ENCODE assay signal across 14 cellular contexts in genomic region chr6:89859744-89860143, GRCh38. TPM values are rescaled to one million over a fixed set of nuclear protein-coding genes. Genes with fewer than 3 reads are reported as not detected.
A peak's percentile ranks its signal among the peaks of the same experiment; 100 is the strongest.
DNase-seq lines count a peak whose midpoint lies in the region; ATAC-seq and TF ChIP-seq lines count a peak whose summit lies in the region.
"Had no signal": no experiment of that assay in that cellular context is flagged by ENCODE, and none has a peak within 500 bp of the region (broad histone marks: within the 10 kb centered on the region; RNA-seq: fewer than 3 reads in every experiment).

No MANE protein-coding gene starts in this region.

- no peaks in the 10 kb centered on the region for H3K4me1 ChIP-seq in breast epithelium
- H3K4me1 ChIP-seq: body of pancreas had no signal

- no peak overlapping the region for H3K4me3 ChIP-seq in breast epithelium
- H3K4me3 ChIP-seq: body of pancreas had no signal

- H3K9me3 ChIP-seq in breast epithelium: no peaks in the 10 kb centered on the region
- H3K9me3 ChIP-seq: body of pancreas had no signal

- H3K36me3 Mint-ChIP-seq in MCF 10A (ENCODE audit: insufficient read depth, unreplicated experiment): peaks cover 92% of the 10 kb centered on the region
- H3K36me3 Mint-ChIP-seq in stimulated activated effector memory CD8-positive, alpha-beta T cell treated with anti-CD3 and anti-CD28 coated beads, Interleukin-12 subunit alpha, Interleukin-12 subunit beta, amount 100 ng/mL, for 72 hours: peaks cover 100% of the 10 kb centered on the region
- peaks cover 38 to 53% of the 10 kb centered on the region in 2 donors for H3K36me3 Mint-ChIP-seq in stimulated activated naive B cell treated with anti-CD40 and anti-IgM and Interleukin-4, amounts not matched to agents 10 μg/mL and 1 μg/mL and 100 μg/mL, for 72 hours

- no peaks in the 10 kb centered on the region for H3K4me1 Mint-ChIP-seq in MCF 10A (ENCODE audit: insufficient read depth, unreplicated experiment)
- H3K4me1 Mint-ChIP-seq in stimulated activated effector memory CD8-positive, alpha-beta T cell treated with anti-CD3 and anti-CD28 coated beads, Interleukin-12 subunit alpha, Interleukin-12 subunit beta, amount 100 ng/mL, for 72 hours: peaks cover 13% of the 10 kb centered on the region
- peaks cover 14 to 28% of the 10 kb centered on the region in 2 donors for H3K4me1 Mint-ChIP-seq in stimulated activated naive B cell treated with anti-CD40 and anti-IgM and Interleukin-4, amounts not matched to agents 10 μg/mL and 1 μg/mL and 100 μg/mL, for 72 hours

- H3K27ac ChIP-seq in breast epithelium: no peak overlapping the region
- H3K27ac ChIP-seq: body of pancreas had no signal

- TF ChIP-seq CTCF in MCF 10A (IDR thresholded peaks at IDR 0.05; ENCODE audit: unreplicated experiment): no peak
- no peak for TF ChIP-seq CTCF in breast epithelium (IDR thresholded peaks at IDR 0.05)

- H3K4me3 Mint-ChIP-seq in MCF 10A (ENCODE audit: unreplicated experiment): no peak overlapping the region
- H3K4me3 Mint-ChIP-seq in stimulated activated effector memory CD8-positive, alpha-beta T cell treated with anti-CD3 and anti-CD28 coated beads, Interleukin-12 subunit alpha, Interleukin-12 subunit beta, amount 100 ng/mL, for 72 hours: no peak overlapping the region
- H3K4me3 Mint-ChIP-seq in stimulated activated naive B cell treated with anti-CD40 and anti-IgM and Interleukin-4, amounts not matched to agents 10 μg/mL and 1 μg/mL and 100 μg/mL, for 72 hours: no peak overlapping the region

- POLR2A ChIA-PET in MCF 10A (lab: Yijun Ruan, JAX): no interaction called here

- CTCF ChIA-PET in MCF 10A (lab: Yijun Ruan, JAX): interaction anchor here (1.2 kb wide), 1 partner anchor 81 kb away, joined by 4 read pairs; no protein-coding TSS in a partner anchor

- H3K27me3 ChIP-seq in breast epithelium: no peaks in the 10 kb centered on the region
- H3K27me3 ChIP-seq: body of pancreas had no signal

- TF ChIP-seq POLR2A in breast epithelium (IDR thresholded peaks at IDR 0.05): no peak

- ATAC-seq in GM21576 (IDR thresholded peaks at IDR 0.05; ENCODE audit: unreplicated experiment): peak; percentile 61
- ATAC-seq in HG03342 (IDR thresholded peaks at IDR 0.05; ENCODE audit: unreplicated experiment): peak; percentile 58
- peak; percentile 91 for ATAC-seq in stimulated activated effector memory CD8-positive, alpha-beta T cell treated with anti-CD3 and anti-CD28 coated beads, Interleukin-12 subunit alpha, Interleukin-12 subunit beta, amount 100 ng/mL, for 72 hours
- no peak for ATAC-seq in stimulated activated naive B cell treated with anti-CD40 and anti-IgM and Interleukin-4, amounts not matched to agents 10 μg/mL and 1 μg/mL and 100 μg/mL, for 72 hours (replicated peaks)
- ATAC-seq: body of pancreas had no signal

- intact Hi-C loops in MCF 10A (cut with micrococcal nuclease): no loop called here
- intact Hi-C loops in breast epithelium (cut with DNase I; ENCODE audit: low total_unique reads): loop anchor here (10.0 kb wide), 1 partner anchor 1685 kb away; no protein-coding TSS in a partner anchor

- no TSS peak for BruUV-seq in MCF 10A (replicated peaks; lab: Mats Ljungman, UMichigan)

- peak overlapping the region; percentile 52 for H3K27ac Mint-ChIP-seq in MCF 10A (ENCODE audit: low read depth, unreplicated experiment)
- peak overlapping the region; percentile 64 for H3K27ac Mint-ChIP-seq in stimulated activated effector memory CD8-positive, alpha-beta T cell treated with anti-CD3 and anti-CD28 coated beads, Interleukin-12 subunit alpha, Interleukin-12 subunit beta, amount 100 ng/mL, for 72 hours
- H3K27ac Mint-ChIP-seq in stimulated activated naive B cell treated with anti-CD40 and anti-IgM and Interleukin-4, amounts not matched to agents 10 μg/mL and 1 μg/mL and 100 μg/mL, for 72 hours: no peak overlapping the region
- H3K27ac Mint-ChIP-seq: progenitor cell of endocrine pancreas had no signal

- H3K27me3 Mint-ChIP-seq in MCF 10A (ENCODE audit: insufficient read depth, unreplicated experiment): no peaks in the 10 kb centered on the region
- H3K27me3 Mint-ChIP-seq in stimulated activated naive B cell treated with anti-CD40 and anti-IgM and Interleukin-4, amounts not matched to agents 10 μg/mL and 1 μg/mL and 100 μg/mL, for 72 hours: no peaks in the 10 kb centered on the region
- H3K27me3 Mint-ChIP-seq: progenitor cell of endocrine pancreas had no signal

- DNase-seq in MCF 10A (ENCODE audit: unreplicated experiment) (no peak), breast epithelium (ENCODE audit: low spot score in 2 of 2) (no peak), iPS-NIHi11 (ENCODE audit: low spot score) (no peak)
- peak in 1 of 2 donors; percentile 52 for DNase-seq in stimulated activated effector memory CD8-positive, alpha-beta T cell treated with anti-CD3 and anti-CD28 coated beads, Interleukin-12 subunit alpha, Interleukin-12 subunit beta, amount 100 ng/mL, for 72 hours (ENCODE audit: low spot score in 2 of 2)
- DNase-seq in stimulated activated naive B cell treated with anti-CD40 and anti-IgM and Interleukin-4, amounts not matched to agents 10 μg/mL and 1 μg/mL and 100 μg/mL, for 72 hours: no peak
- DNase-seq in stimulated activated naive CD4-positive, alpha-beta T cell (lab: John Stamatoyannopoulos, UW): no peak
- DNase-seq: body of pancreas, hippocampal formation, NCI-H1417, substantia nigra had no signal

- no peaks in the 10 kb centered on the region for H3K9me3 Mint-ChIP-seq in MCF 10A (ENCODE audit: unreplicated experiment)
- H3K9me3 Mint-ChIP-seq in stimulated activated effector memory CD8-positive, alpha-beta T cell treated with anti-CD3 and anti-CD28 coated beads, Interleukin-12 subunit alpha, Interleukin-12 subunit beta, amount 100 ng/mL, for 72 hours: no peaks in the 10 kb centered on the region
- H3K9me3 Mint-ChIP-seq in stimulated activated naive B cell treated with anti-CD40 and anti-IgM and Interleukin-4, amounts not matched to agents 10 μg/mL and 1 μg/mL and 100 μg/mL, for 72 hours: peaks cover 2 to 5% of the 10 kb centered on the region in 2 donors

- no peaks in the 10 kb centered on the region for H3K36me3 ChIP-seq in breast epithelium

RNA-seq across cellular contexts. Expression of gene CASP8AP2, which starts 30.1 kb away (rescaled TPM):
- 11.3 and 11.5 TPM in 2 replicates for total RNA-seq in MCF 10A (2022)
- total RNA-seq in breast epithelium: 10 to 100 TPM; 16.0 to 24.9 (median 17.7) TPM

RNA-seq across cellular contexts. Expression of gene GJA10, which starts 34.5 kb away (rescaled TPM):
- total RNA-seq in MCF 10A (2022): not detected in 2 replicates
- not detected for total RNA-seq in breast epithelium
- total RNA-seq: body of pancreas, mesenteric fat pad, progenitor cell of endocrine pancreas had no signal

RNA-seq across cellular contexts. Expression of gene MDN1, which starts 40.1 kb away (rescaled TPM):
- total RNA-seq in MCF 10A (2022): 31.1 and 39.2 TPM in 2 replicates
- 10 to 100 TPM; 24.6 to 38.8 (median 38.0) TPM for total RNA-seq in breast epithelium

Comparison
In these comparisons a context has a peak if more than half of its experiments do, and no peak if none do; other contexts are left out.
1. ATAC-seq: peak in GM21576 (single experiment), HG03342 (single experiment) and stimulated activated effector memory CD8-positive, alpha-beta T cell treated with anti-CD3 and anti-CD28 coated beads, Interleukin-12 subunit alpha, Interleukin-12 subunit beta, amount 100 ng/mL, for 72 hours (single experiment); none in stimulated activated naive B cell treated with anti-CD40 and anti-IgM and Interleukin-4, amounts not matched to agents 10 μg/mL and 1 μg/mL and 100 μg/mL, for 72 hours (0 of 2).